ENCODE assay signal across 27 cellular contexts in genomic region chr1:227111782-227112181, GRCh38.
"Had no signal": no experiment of that assay in that cellular context is flagged by ENCODE, and none has a peak within 500 bp of the region (broad histone marks: within the 10 kb centered on the region; RNA-seq: fewer than 3 reads in every experiment).

No MANE protein-coding gene starts in this region.

- FAIRE-seq: urothelium cell line had no signal

- H3K4me1 ChIP-seq: stomach, suprapubic skin, testis, thyroid gland, tibial artery, tibial nerve, upper lobe of left lung, upper lobe of right lung, uterus, vagina had no signal

- H3K9me3 ChIP-seq: stomach, suprapubic skin, testis, thoracic aorta, thyroid gland, tibial artery, transverse colon, upper lobe of left lung, upper lobe of right lung, uterus, vagina had no signal

- H3K36me3 ChIP-seq: thyroid gland, uterus had no signal

- H3K27ac ChIP-seq: stomach, suprapubic skin, testis, thoracic aorta, thyroid gland, tibial artery, tibial nerve, transverse colon, upper lobe of left lung, upper lobe of right lung, uterus, vagina had no signal

- H3K27me3 ChIP-seq: stomach, suprapubic skin, testis, thyroid gland, tibial artery, tibial nerve, transverse colon, upper lobe of left lung, upper lobe of right lung, uterus, vagina had no signal

- ATAC-seq: stimulated activated effector memory CD8-positive, alpha-beta T cell treated with anti-CD3 and anti-CD28 coated beads, Interleukin-12 subunit alpha, Interleukin-12 subunit beta, amount 100 ng/mL, for 72 hours; stimulated activated memory B cell treated with anti-CD40 and anti-IgM and Interleukin-4, amounts not matched to agents 10 μg/mL and 1 μg/mL and 100 μg/mL, for 72 hours; stimulated activated naive B cell treated with anti-CD40 and anti-IgM and Interleukin-4, amounts not matched to agents 10 μg/mL and 1 μg/mL and 100 μg/mL, for 72 hours; stimulated activated naive CD8-positive, alpha-beta T cell treated with anti-CD3 and anti-CD28 coated beads, Interleukin-15, amount 100 ng/mL, for 72 hours; stimulated activated naive CD8-positive, alpha-beta T cell treated with anti-CD3 and anti-CD28 coated beads, Interleukin-15, Interleukin-2, amounts not matched to agents 100 U/mL and 50 U/mL, for 24 hours; upper lobe of right lung had no signal

- DNase-seq: stimulated activated CD4-positive, alpha-beta T cell treated with anti-CD3 and anti-CD28 coated beads, Interleukin-2, amount 100 ng/mL, for 48 hours; stimulated activated CD4-positive, alpha-beta T cell treated with anti-CD3 and anti-CD28 coated beads, Interleukin-4, amount 100 ng/mL, for 1 hour; stimulated activated CD4-positive, alpha-beta T cell treated with anti-CD3 and anti-CD28 coated beads, Interleukin-4, amount 100 ng/mL, for 24 hours; stimulated activated CD4-positive, alpha-beta T cell treated with anti-CD3 and anti-CD28 coated beads, Interleukin-4, amount 100 ng/mL, for 4 hours; stimulated activated CD8-positive, alpha-beta memory T cell treated with anti-CD3 and anti-CD28 coated beads, Interleukin-4, amount 100 ng/mL, for 48 hours; stimulated activated naive B cell treated with anti-CD40 and anti-IgM and Interleukin-4, amounts not matched to agents 10 μg/mL and 1 μg/mL and 100 μg/mL, for 72 hours; stimulated activated naive CD4-positive, alpha-beta T cell; stimulated activated naive CD4-positive, alpha-beta T cell treated with Interleukin-2 at 50 U/mL for 16 hours; stimulated activated naive CD8-positive, alpha-beta T cell treated with anti-CD3 and anti-CD28 coated beads, Interleukin-15, amount 100 ng/mL, for 72 hours; stimulated activated naive CD8-positive, alpha-beta T cell treated with anti-CD3 and anti-CD28 coated beads, Interleukin-15, Interleukin-2, amounts not matched to agents 100 U/mL and 50 U/mL, for 24 hours; stomach; substantia nigra; testis; thyroid gland; tibial artery; transverse colon; trophoblast cell; upper lobe of left lung; upper lobe of right lung; uterus had no signal

- H3K4me3 ChIP-seq: stomach, suprapubic skin, testis, thoracic aorta, thyroid gland, tibial artery, tibial nerve, transverse colon, upper lobe of left lung, upper lobe of right lung, uterus, vagina had no signal
